ENCODE assay signal across 8 cellular contexts in genomic region chr5:62306494-62307363, GRCh38. TPM values are rescaled to one million over a fixed set of nuclear protein-coding genes. Genes with fewer than 3 reads are reported as not detected.
A peak's percentile ranks its signal among the peaks of the same experiment; 100 is the strongest.
DNase-seq lines count a peak whose midpoint lies in the region; ATAC-seq lines count a peak whose summit lies in the region.

No MANE protein-coding gene starts in this region.

- ATAC-seq in HG02885 (IDR thresholded peaks at IDR 0.05; ENCODE audit: poor library complexity, unreplicated experiment) (peak; percentile 24), esophagus mucosa (peak; percentile 31)
- peak; percentile 42 for ATAC-seq in stimulated activated effector memory CD8-positive, alpha-beta T cell treated with anti-CD3 and anti-CD28 coated beads, Interleukin-12 subunit alpha, Interleukin-12 subunit beta, amount 100 ng/mL, for 72 hours

- no peaks in the 10 kb centered on the region for H3K9me3 Mint-ChIP-seq in stimulated activated effector memory CD8-positive, alpha-beta T cell treated with anti-CD3 and anti-CD28 coated beads, Interleukin-12 subunit alpha, Interleukin-12 subunit beta, amount 100 ng/mL, for 72 hours

- H3K27ac Mint-ChIP-seq in stimulated activated effector memory CD8-positive, alpha-beta T cell treated with anti-CD3 and anti-CD28 coated beads, Interleukin-12 subunit alpha, Interleukin-12 subunit beta, amount 100 ng/mL, for 72 hours, result peak overlapping the region; percentile 98

- DNase-seq in NCI-H526 (lab: John Stamatoyannopoulos, UW), result peak; percentile 5 to 32
- DNase-seq in NCI-H526 treated with DMSO at 0.1 percent for 48 hours (lab: John Stamatoyannopoulos, UW), result no peak
- peak; percentile 52 for DNase-seq in NCI-H82 (lab: John Stamatoyannopoulos, UW)
- peak; percentile 54 for DNase-seq in activated T-cell treated with anti-CD3 and anti-CD28 coated beads, Interleukin-2, amount 50 U/mL, for 1 hour
- peak; percentile 41 for DNase-seq in myocyte (ENCODE audit: low read depth)
- DNase-seq in stimulated activated effector memory CD8-positive, alpha-beta T cell treated with anti-CD3 and anti-CD28 coated beads, Interleukin-12 subunit alpha, Interleukin-12 subunit beta, amount 100 ng/mL, for 72 hours (ENCODE audit: low spot score in 2 of 2), result peak; percentile 28 to 82

- peaks cover 59% of the 10 kb centered on the region for H3K4me1 Mint-ChIP-seq in stimulated activated effector memory CD8-positive, alpha-beta T cell treated with anti-CD3 and anti-CD28 coated beads, Interleukin-12 subunit alpha, Interleukin-12 subunit beta, amount 100 ng/mL, for 72 hours

- H3K4me3 Mint-ChIP-seq in stimulated activated effector memory CD8-positive, alpha-beta T cell treated with anti-CD3 and anti-CD28 coated beads, Interleukin-12 subunit alpha, Interleukin-12 subunit beta, amount 100 ng/mL, for 72 hours, result peak overlapping the region; percentile 98

- H3K36me3 Mint-ChIP-seq in stimulated activated effector memory CD8-positive, alpha-beta T cell treated with anti-CD3 and anti-CD28 coated beads, Interleukin-12 subunit alpha, Interleukin-12 subunit beta, amount 100 ng/mL, for 72 hours, result peaks cover 69% of the 10 kb centered on the region

RNA-seq across cellular contexts. Expression of gene KIF2A, which starts 0.7 kb away (rescaled TPM):
- total RNA-seq in esophagus mucosa (23.3 TPM), myocyte (46.5 and 57.2 TPM in 2 replicates)
- polyA plus RNA-seq in myocyte (2012), result 19.4 TPM
